In genomic region chr7:136514776-136515175, GRCh38 we compare ENCODE assay signal across 27 cellular contexts.
"Had no signal": no experiment of that assay in that cellular context is flagged by ENCODE, and none has a peak within 500 bp of the region (broad histone marks: within the 10 kb centered on the region; RNA-seq: fewer than 3 reads in every experiment).

No MANE protein-coding gene starts in this region.

- H3K9me3 ChIP-seq: ascending aorta, esophagus squamous epithelium had no signal

- H3K4me3 Mint-ChIP-seq: activated CD4-positive, alpha-beta memory T cell treated with anti-CD3 and anti-CD28 coated beads, Interleukin-2, amount 10 ng/mL, durations not matched to agents 7 days and 5 days; activated CD4-positive, alpha-beta T cell treated with anti-CD3 and anti-CD28 coated beads for 36 hours; activated CD4-positive, alpha-beta T cell treated with anti-CD3 and anti-CD28 coated beads, Interleukin-2, amount 10 ng/mL, durations not matched to agents 24 days and 14 days; activated naive CD4-positive, alpha-beta T cell treated with anti-CD3 and anti-CD28 coated beads, Interleukin-2, amount 10 ng/mL, durations not matched to agents 7 days and 5 days; activated naive CD8-positive, alpha-beta T cell treated with anti-CD3 and anti-CD28 coated beads, Interleukin-2, amount 10 ng/mL, durations not matched to agents 7 days and 5 days; activated T-cell treated with anti-CD3 and anti-CD28 coated beads, Interleukin-2, amount 50 U/mL, for 24 hours; activated T-cell treated with anti-CD3 and anti-CD28 coated beads, Interleukin-2, amount 50 U/mL, for 72 hours; brain; central memory CD8-positive, alpha-beta T cell had no signal

- H3K36me3 ChIP-seq: ascending aorta, breast epithelium, cardiac muscle cell, esophagus squamous epithelium, gastroesophageal sphincter had no signal

- H3K36me3 Mint-ChIP-seq: activated naive CD4-positive, alpha-beta T cell treated with anti-CD3 and anti-CD28 coated beads, Interleukin-2, amount 10 ng/mL, durations not matched to agents 7 days and 5 days; activated naive CD4-positive, alpha-beta T cell treated with anti-CD3 and anti-CD28 coated beads, Interleukin-2, amount 50 U/mL, for 72 hours; activated naive CD8-positive, alpha-beta T cell treated with anti-CD3 and anti-CD28 coated beads, Interleukin-2, amount 10 ng/mL, durations not matched to agents 7 days and 5 days; brain had no signal

- ATAC-seq: activated CD4-positive, alpha-beta T cell treated with anti-CD3 and anti-CD28 coated beads for 36 hours; activated naive CD4-positive, alpha-beta T cell treated with anti-CD3 and anti-CD28 coated beads, Interleukin-2, amount 50 U/mL, for 72 hours; activated T-cell treated with anti-CD3 and anti-CD28 coated beads, Interleukin-2, amount 50 U/mL, for 72 hours; gastroesophageal sphincter had no signal

- H3K27me3 Mint-ChIP-seq: activated CD4-positive, alpha-beta memory T cell treated with anti-CD3 and anti-CD28 coated beads, Interleukin-2, amount 10 ng/mL, durations not matched to agents 7 days and 5 days; activated CD4-positive, alpha-beta T cell treated with anti-CD3 and anti-CD28 coated beads for 36 hours; activated CD4-positive, alpha-beta T cell treated with anti-CD3 and anti-CD28 coated beads, Interleukin-2, amount 10 ng/mL, durations not matched to agents 24 days and 14 days; activated naive CD4-positive, alpha-beta T cell treated with anti-CD3 and anti-CD28 coated beads, Interleukin-2, amount 10 ng/mL, durations not matched to agents 7 days and 5 days; activated naive CD8-positive, alpha-beta T cell treated with anti-CD3 and anti-CD28 coated beads, Interleukin-2, amount 10 ng/mL, durations not matched to agents 7 days and 5 days; activated T-cell treated with anti-CD3 and anti-CD28 coated beads, Interleukin-2, amount 50 U/mL, for 24 hours; central memory CD8-positive, alpha-beta T cell had no signal

- H3K27ac ChIP-seq: ascending aorta, breast epithelium, cardiac muscle cell, epithelial cell of prostate, esophagus squamous epithelium, gastroesophageal sphincter had no signal

- DNase-seq: activated CD4-positive, alpha-beta memory T cell treated with anti-CD3 and anti-CD28 coated beads, Interleukin-2, amount 10 ng/mL, durations not matched to agents 7 days and 5 days; activated CD4-positive, alpha-beta T cell treated with anti-CD3 and anti-CD28 coated beads for 36 hours; activated CD4-positive, alpha-beta T cell treated with anti-CD3 and anti-CD28 coated beads, Interleukin-2, amount 10 ng/mL, durations not matched to agents 24 days and 14 days; activated CD4-positive, alpha-beta T cell treated with anti-CD3 and anti-CD28 coated beads, Interleukin-2, amount 50 U/mL, for 4 hours; activated CD4-positive, CD25-positive, alpha-beta regulatory T cell; activated CD4-positive, CD25-positive, alpha-beta regulatory T cell treated with anti-CD3 and anti-CD28 coated beads, Interleukin-2, amount 50 U/mL, for 72 hours; activated CD8-positive, alpha-beta memory T cell treated with anti-CD3 and anti-CD28 coated beads, Interleukin-2, amount 50 U/mL, for 48 hours; activated gamma-delta T cell; activated naive CD4-positive, alpha-beta T cell; activated naive CD4-positive, alpha-beta T cell treated with anti-CD3 and anti-CD28 coated beads, Interleukin-2, amount 10 ng/mL, durations not matched to agents 7 days and 5 days; activated naive CD8-positive, alpha-beta T cell treated with anti-CD3 and anti-CD28 coated beads, Interleukin-2, amount 10 ng/mL, durations not matched to agents 7 days and 5 days; activated T-cell treated with anti-CD3 and anti-CD28 coated beads for 4 hours; activated T-cell treated with anti-CD3 and anti-CD28 coated beads, Interleukin-2, amount 50 U/mL, for 24 hours; activated T-cell treated with anti-CD3 and anti-CD28 coated beads, Interleukin-2, amount 50 U/mL, for 72 hours; cortex of kidney; effector CD8-positive, alpha-beta T cell; esophagus squamous epithelium; foreskin melanocyte; T-helper 2 cell had no signal

- H3K27ac Mint-ChIP-seq: activated CD4-positive, alpha-beta memory T cell treated with anti-CD3 and anti-CD28 coated beads, Interleukin-2, amount 10 ng/mL, durations not matched to agents 7 days and 5 days; activated CD4-positive, alpha-beta T cell treated with anti-CD3 and anti-CD28 coated beads for 36 hours; activated CD4-positive, alpha-beta T cell treated with anti-CD3 and anti-CD28 coated beads, Interleukin-2, amount 10 ng/mL, durations not matched to agents 24 days and 14 days; activated naive CD4-positive, alpha-beta T cell treated with anti-CD3 and anti-CD28 coated beads, Interleukin-2, amount 10 ng/mL, durations not matched to agents 7 days and 5 days; activated naive CD4-positive, alpha-beta T cell treated with anti-CD3 and anti-CD28 coated beads, Interleukin-2, amount 50 U/mL, for 72 hours; activated naive CD8-positive, alpha-beta T cell treated with anti-CD3 and anti-CD28 coated beads, Interleukin-2, amount 10 ng/mL, durations not matched to agents 7 days and 5 days; activated T-cell treated with anti-CD3 and anti-CD28 coated beads, Interleukin-2, amount 50 U/mL, for 24 hours; activated T-cell treated with anti-CD3 and anti-CD28 coated beads, Interleukin-2, amount 50 U/mL, for 72 hours; brain had no signal

- H3K4me1 ChIP-seq: ascending aorta, breast epithelium, esophagus squamous epithelium, gastroesophageal sphincter had no signal

- H3K4me3 ChIP-seq: ascending aorta, breast epithelium, cardiac muscle cell, esophagus squamous epithelium, gastroesophageal sphincter had no signal

- H3K4me1 Mint-ChIP-seq: activated CD4-positive, alpha-beta memory T cell treated with anti-CD3 and anti-CD28 coated beads, Interleukin-2, amount 10 ng/mL, durations not matched to agents 7 days and 5 days; activated CD4-positive, alpha-beta T cell treated with anti-CD3 and anti-CD28 coated beads for 36 hours; activated CD4-positive, alpha-beta T cell treated with anti-CD3 and anti-CD28 coated beads, Interleukin-2, amount 10 ng/mL, durations not matched to agents 24 days and 14 days; activated naive CD4-positive, alpha-beta T cell treated with anti-CD3 and anti-CD28 coated beads, Interleukin-2, amount 10 ng/mL, durations not matched to agents 7 days and 5 days; activated naive CD8-positive, alpha-beta T cell treated with anti-CD3 and anti-CD28 coated beads, Interleukin-2, amount 10 ng/mL, durations not matched to agents 7 days and 5 days; central memory CD8-positive, alpha-beta T cell had no signal

- H3K27me3 ChIP-seq: ascending aorta, breast epithelium, cardiac muscle cell, esophagus squamous epithelium, gastroesophageal sphincter had no signal
